9 cellular contexts compared by ENCODE assay signal in the genomic region with DNA sequence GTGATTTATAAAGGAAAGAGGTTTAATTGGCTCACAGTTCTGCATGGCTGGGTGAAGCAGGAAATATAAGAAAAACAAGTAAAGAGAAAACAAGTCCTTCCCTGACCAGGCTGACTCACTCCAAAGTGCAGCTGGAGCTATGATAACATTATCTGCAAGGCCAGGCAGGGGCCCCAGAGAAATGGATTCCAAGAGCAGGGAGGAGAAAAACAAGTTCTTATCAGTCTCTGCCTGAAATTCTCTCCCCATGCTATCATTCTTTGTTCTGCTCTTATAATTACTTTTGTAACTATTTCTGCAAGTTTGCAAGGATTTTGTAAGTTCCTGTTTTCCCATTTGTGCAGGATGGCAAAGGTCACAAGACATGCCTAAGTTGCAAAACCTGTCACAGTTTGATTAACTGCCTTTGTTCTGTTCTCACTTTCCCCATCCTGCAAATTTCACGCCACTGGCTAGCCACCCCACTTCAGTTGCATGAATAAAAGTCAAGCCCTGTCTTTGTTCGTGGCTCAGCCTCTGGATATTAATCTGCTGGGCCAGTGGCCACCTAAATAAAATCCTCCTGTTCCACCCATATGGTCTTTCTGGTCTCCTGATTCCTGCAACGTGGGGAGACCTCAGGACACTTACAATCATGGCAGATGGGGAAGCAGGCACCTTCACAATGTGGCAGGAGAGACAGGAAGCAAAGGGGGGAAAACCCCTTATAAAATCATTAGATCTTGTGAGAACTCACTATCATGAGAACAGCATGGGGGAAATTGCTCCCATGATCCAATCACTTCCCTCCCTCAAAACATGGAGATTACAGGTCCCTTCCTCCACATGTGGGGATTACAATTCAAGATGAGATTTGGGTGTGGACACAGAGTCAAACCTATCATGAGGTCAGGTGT. TPM values are rescaled to one million over a fixed set of nuclear protein-coding genes. Genes with fewer than 3 reads are reported as not detected.
DNase-seq lines count a peak whose midpoint lies in the region; ATAC-seq and TF ChIP-seq lines count a peak whose summit lies in the region.
"Had no signal": no experiment of that assay in that cellular context is flagged by ENCODE, and none has a peak within 500 bp of the region (broad histone marks: within the 10 kb centered on the region; RNA-seq: fewer than 3 reads in every experiment).

No MANE protein-coding gene starts in this region.

- intact Hi-C loops in right lobe of liver (cut with DNase I) (no loop called here), vagina (cut with DNase I) (no loop called here)

- peak; percentile 87 to 93 (median 92) for ATAC-seq in right lobe of liver
- no peak for ATAC-seq in HG03135 (IDR thresholded peaks at IDR 0.05; ENCODE audit: unreplicated experiment)
- ATAC-seq in HG02973 (IDR thresholded peaks at IDR 0.05; ENCODE audit: unreplicated experiment) = no peak
- no peak for ATAC-seq in GM21423 (IDR thresholded peaks at IDR 0.05; ENCODE audit: unreplicated experiment)

- H3K27ac ChIP-seq in coronary artery (peak overlapping the region; percentile 32 to 82), right lobe of liver (peak overlapping the region; percentile 12 to 57 (median 37)), vagina (peak overlapping the region; percentile 64)

- TF ChIP-seq POLR2A in right lobe of liver (IDR thresholded peaks at IDR 0.05) = no peak
- no peak for TF ChIP-seq POLR2A in vagina (IDR thresholded peaks at IDR 0.05)

- H3K9me3 ChIP-seq in right lobe of liver (no peaks in the 10 kb centered on the region), vagina (no peaks in the 10 kb centered on the region)

- H3K36me3 ChIP-seq in right lobe of liver (peaks cover 0 to 23% (median 6%) of the 10 kb centered on the region in 4 donors), vagina (no peaks in the 10 kb centered on the region)

- peak overlapping the region; percentile 20 for H3K4me3 ChIP-seq in coronary artery
- H3K4me3 ChIP-seq in right lobe of liver = no peak overlapping the region
- H3K4me3 ChIP-seq in vagina = no peak overlapping the region

- no peaks in the 10 kb centered on the region for H3K27me3 ChIP-seq in right lobe of liver
- no peaks in the 10 kb centered on the region for H3K27me3 ChIP-seq in vagina

- H3K4me1 ChIP-seq in right lobe of liver (peaks cover 0 to 16% (median 3%) of the 10 kb centered on the region in 4 donors), vagina (peaks cover 12% of the 10 kb centered on the region)

- WGBS in right lobe of liver (ENCODE audit: insufficient coverage, low coverage, low lambda C conversion rate, missing lambda C conversion rate) = 8% methylated on average over 3 of the region's 3 CpGs

- DNase-seq in NCI-H510A treated with DMSO at 0.1 percent for 48 hours (lab: John Stamatoyannopoulos, UW) = peak; percentile 12
- no peak for DNase-seq in NCI-H510A (lab: John Stamatoyannopoulos, UW)
- DNase-seq in coronary artery (ENCODE audit: low spot score) = no peak
- peak; percentile 57 to 62 (median 59) for DNase-seq in right lobe of liver
- no peak for DNase-seq in vagina (ENCODE audit: extremely low spot score in 2 of 2)
- DNase-seq: head of caudate nucleus had no signal

- TF ChIP-seq CTCF in coronary artery (IDR thresholded peaks at IDR 0.05) (no peak), right lobe of liver (IDR thresholded peaks at IDR 0.05) (no peak), vagina (IDR thresholded peaks at IDR 0.05) (no peak)

RNA-seq across cellular contexts. Expression of a gene that starts 13.1 kb away (rescaled TPM):
- total RNA-seq in right lobe of liver (10 to 100 TPM in 2 of 6 experiments, 1 to 10 TPM in 4; 4.9 to 19.4 (median 8.8) TPM), vagina (71.2 TPM)

Comparison
In these comparisons a context has a peak if more than half of its experiments do, and no peak if none do; other contexts are left out.
1. DNase-seq: peak in NCI-H510A treated with DMSO at 0.1 percent for 48 hours (single experiment) and right lobe of liver (3 of 3); none in NCI-H510A (single experiment), coronary artery (single experiment) and vagina (0 of 2).
2. ATAC-seq: peak in right lobe of liver (4 of 4); none in HG03135 (single experiment), HG02973 (single experiment) and GM21423 (single experiment).
3. Peak in every context shown above with its lines, with median percentiles within 50 percentile points of each other: H3K27ac ChIP-seq.